In genomic region chr2:74873041-74873440, GRCh38 we compare ENCODE assay signal across 20 cellular contexts.
"Had no signal": no experiment of that assay in that cellular context is flagged by ENCODE, and none has a peak within 500 bp of the region (broad histone marks: within the 10 kb centered on the region; RNA-seq: fewer than 3 reads in every experiment).

No MANE protein-coding gene starts in this region.

- H3K4me1 ChIP-seq: parathyroid adenoma had no signal

- H3K27ac Mint-ChIP-seq: activated naive CD8-positive, alpha-beta T cell; stimulated activated memory B cell treated with anti-CD40 and anti-IgM and Interleukin-4, amounts not matched to agents 10 μg/mL and 1 μg/mL and 100 μg/mL, for 72 hours; T-helper 1 cell treated with Interleukin-12 subunit alpha and Interleukin-12 subunit beta and Interleukin-4 antibody, amounts not matched to agents 30 μg/mL and 1 μg/mL, for 36 hours had no signal

- H3K4me3 ChIP-seq: coronary artery, esophagus squamous epithelium had no signal

- ATAC-seq: left ventricle myocardium superior; stimulated activated memory B cell treated with anti-CD40 and anti-IgM and Interleukin-4, amounts not matched to agents 10 μg/mL and 1 μg/mL and 100 μg/mL, for 72 hours had no signal

- H3K9ac ChIP-seq: parathyroid adenoma had no signal

- H3K4me1 Mint-ChIP-seq: central memory CD8-positive, alpha-beta T cell had no signal

- H3K9me3 Mint-ChIP-seq: central memory CD8-positive, alpha-beta T cell; neural crest cell; stimulated activated memory B cell treated with anti-CD40 and anti-IgM and Interleukin-4, amounts not matched to agents 10 μg/mL and 1 μg/mL and 100 μg/mL, for 72 hours; T-helper 1 cell treated with Interleukin-12 subunit alpha and Interleukin-12 subunit beta and Interleukin-4 antibody, amounts not matched to agents 30 μg/mL and 1 μg/mL, for 36 hours had no signal

- DNase-seq: activated CD4-positive, alpha-beta T cell treated with anti-CD3 and anti-CD28 coated beads, Interleukin-2, amount 50 U/mL, for 48 hours; activated gamma-delta T cell; activated T-cell treated with anti-CD3 and anti-CD28 coated beads, Interleukin-2, amount 50 U/mL, for 48 hours; amniotic stem cell; effector CD4-positive, alpha-beta T cell; esophagus squamous epithelium; hypothalamus; kidney; left ventricle myocardium superior; mesendoderm; substantia nigra; trophoblast cell; WERI-Rb-1 had no signal

- H3K27ac ChIP-seq: coronary artery, esophagus squamous epithelium, parathyroid adenoma, WERI-Rb-1 had no signal

- H3K27me3 ChIP-seq: esophagus squamous epithelium had no signal

- H3K9me3 ChIP-seq: esophagus squamous epithelium had no signal

- H3K4me3 Mint-ChIP-seq: activated naive CD8-positive, alpha-beta T cell; central memory CD8-positive, alpha-beta T cell; neural crest cell; stimulated activated memory B cell treated with anti-CD40 and anti-IgM and Interleukin-4, amounts not matched to agents 10 μg/mL and 1 μg/mL and 100 μg/mL, for 72 hours; T-helper 1 cell treated with Interleukin-12 subunit alpha and Interleukin-12 subunit beta and Interleukin-4 antibody, amounts not matched to agents 30 μg/mL and 1 μg/mL, for 36 hours had no signal

- H3K27me3 Mint-ChIP-seq: activated naive CD8-positive, alpha-beta T cell; central memory CD8-positive, alpha-beta T cell; stimulated activated memory B cell treated with anti-CD40 and anti-IgM and Interleukin-4, amounts not matched to agents 10 μg/mL and 1 μg/mL and 100 μg/mL, for 72 hours had no signal

- H2AFZ ChIP-seq: parathyroid adenoma had no signal

- H3K79me2 ChIP-seq: parathyroid adenoma had no signal
